Comparison of ENCODE assay signal across 1 cellular context in the genomic region with DNA sequence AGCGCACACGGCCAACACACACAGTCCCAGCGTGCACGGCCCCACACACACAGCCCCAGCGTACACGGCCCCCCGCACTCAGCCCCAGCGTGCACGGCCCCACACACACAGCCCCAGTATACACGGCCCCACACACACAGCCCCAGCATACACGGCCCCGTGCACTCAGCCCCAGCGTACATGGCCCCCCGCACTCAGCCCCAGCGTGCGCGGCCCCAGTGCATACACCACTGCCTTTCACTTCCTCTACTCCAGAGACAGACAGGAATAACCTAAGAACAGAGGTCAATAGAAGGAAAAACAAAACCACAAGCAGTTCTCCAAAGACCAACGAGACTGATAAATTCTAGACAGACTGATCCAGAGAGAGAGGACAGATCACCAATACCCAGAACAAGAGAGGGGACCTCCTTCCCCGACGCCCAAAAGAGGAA.
TF ChIP-seq lines count a peak whose summit lies in the region.

No MANE protein-coding gene starts in this region.

TF ChIP-seq in GM23338, 12 proteins besides CTCF, POLR2A, EP300 and RAD21 (continued from another document):
- TF ChIP-seq REST (IDR thresholded peaks at IDR 0.05; ENCODE audit: unreplicated experiment) = no peak
- TF ChIP-seq JUNB (IDR thresholded peaks at IDR 0.05; ENCODE audit: unreplicated experiment) = no peak
- no peak for TF ChIP-seq CREB1 (CRISPR knock-in tag; IDR thresholded peaks at IDR 0.05; ENCODE audit: low read depth)
